ENCODE assay signal across 10 cellular contexts in the genomic region with DNA sequence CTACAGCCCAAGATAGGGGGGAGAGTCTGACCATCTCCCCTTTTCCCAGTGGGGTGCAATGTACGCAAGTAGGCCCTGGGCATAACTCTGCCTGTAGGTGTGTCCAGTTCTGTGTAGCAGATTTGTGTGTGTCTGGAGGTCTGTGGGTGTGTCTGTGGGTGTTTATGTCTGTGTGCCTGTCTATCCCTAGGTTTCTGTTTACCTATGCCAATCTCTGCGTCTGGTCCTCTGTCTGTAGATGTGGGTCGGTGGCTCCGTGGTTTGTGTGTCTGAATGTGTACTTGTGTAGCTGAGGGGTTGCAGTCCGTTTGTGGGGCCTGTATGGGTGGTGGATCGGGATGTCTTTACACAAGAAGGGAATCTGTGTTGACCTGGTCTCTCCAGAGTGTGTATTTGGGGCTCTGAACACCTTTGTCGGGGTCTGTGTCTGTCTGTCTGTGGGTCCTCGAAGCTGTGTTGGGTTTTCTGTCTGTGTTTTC. TPM values are rescaled to one million over a fixed set of nuclear protein-coding genes. Genes with fewer than 3 reads are reported as not detected.
DNase-seq lines count a peak whose midpoint lies in the region; ATAC-seq, FAIRE-seq and TF ChIP-seq lines count a peak whose summit lies in the region.
"Had no signal": no experiment of that assay in that cellular context is flagged by ENCODE, and none has a peak within 500 bp of the region (broad histone marks: within the 10 kb centered on the region; RNA-seq: fewer than 3 reads in every experiment).

No MANE protein-coding gene starts in this region.

- intact Hi-C loops in posterior vena cava (cut with DNase I) = loop anchor here (5.0 kb wide), 3 partner anchors 73 to 208 kb away; a partner anchor contains a TSS

- CTCF ChIA-PET in A549 (lab: Yijun Ruan, JAX) = interaction anchor here (3.1 to 3.5 kb wide), 2 partner anchors 15 to 75 kb away, joined by 9 to 24 read pairs; no protein-coding TSS in a partner anchor

- no peaks in the 10 kb centered on the region for H3K27me3 Mint-ChIP-seq in astrocyte (ENCODE audit: low read depth, unreplicated experiment)

- no peak overlapping the region for H4K5ac ChIP-seq in mesendoderm (ENCODE audit: low read length)

- H3K4me3 ChIP-seq in A549 (no peak overlapping the region), astrocyte (ENCODE audit: insufficient read depth, low read depth, low read length) (no peak overlapping the region), mesendoderm (ENCODE audit: low read length) (no peak overlapping the region)

- peak overlapping the region; percentile 66 for H3K56ac ChIP-seq in mesendoderm (ENCODE audit: low read length)

- H3K4me2 ChIP-seq in A549 (peak overlapping the region; percentile 99), astrocyte (ENCODE audit: low read length) (peak overlapping the region; percentile 87), mesendoderm (ENCODE audit: low read length) (peak overlapping the region; percentile 4)

- H3K27me3 ChIP-seq in astrocyte (ENCODE audit: insufficient read depth, low read length) (no peaks in the 10 kb centered on the region), mesendoderm (ENCODE audit: insufficient read depth, low read length, poor library complexity) (no peaks in the 10 kb centered on the region)

- H3K4ac ChIP-seq in mesendoderm (ENCODE audit: low read depth, low read length) = no peak overlapping the region

- H3K36me3 Mint-ChIP-seq in astrocyte (ENCODE audit: low read depth, unreplicated experiment) = peaks cover 2% of the 10 kb centered on the region

- H3K4me1 Mint-ChIP-seq in astrocyte (ENCODE audit: low read depth, unreplicated experiment) = peaks cover 8% of the 10 kb centered on the region

- no peak overlapping the region for H2BK120ac ChIP-seq in mesendoderm (ENCODE audit: low read depth, low read length)

- H3K36me3 ChIP-seq in astrocyte (ENCODE audit: insufficient read depth, low read length) (no peaks in the 10 kb centered on the region), mesendoderm (ENCODE audit: control insufficient read depth, insufficient read depth, low read length) (no peaks in the 10 kb centered on the region)

- H3K27ac ChIP-seq in A549 (peak overlapping the region; percentile 88 to 94; a peak in 4 of 6 replicates), astrocyte (ENCODE audit: low read depth, low read length) (no peak overlapping the region), mesendoderm (ENCODE audit: low read depth, low read length) (no peak overlapping the region)

- WGBS in A549 (ENCODE audit: missing lambda C conversion rate) = 86% methylated on average over 8 of the region's 8 CpGs
- no CpG with 5 or more reads among the region's 8 CpGs for WGBS in mesendoderm (ENCODE audit: extremely low coverage, insufficient coverage, low lambda C conversion rate)

- H2BK15ac ChIP-seq in mesendoderm (replicated peaks; ENCODE audit: low read depth) = no peak overlapping the region

- no peaks in the 10 kb centered on the region for H3K9me3 ChIP-seq in A549
- H3K9me3 ChIP-seq in astrocyte (ENCODE audit: insufficient read depth, low read depth, low read length) = no peaks in the 10 kb centered on the region

- H4K8ac ChIP-seq in mesendoderm (ENCODE audit: low read depth, low read length) = no peak overlapping the region

- no peaks in the 10 kb centered on the region for H3K9me3 Mint-ChIP-seq in astrocyte (ENCODE audit: unreplicated experiment)

- TF ChIP-seq POLR2A in A549 (IDR thresholded peaks at IDR 0.05; ENCODE audit: low read length) = no peak

- peak overlapping the region; percentile 66 for H3K4me3 Mint-ChIP-seq in astrocyte (ENCODE audit: unreplicated experiment)

- H3K18ac ChIP-seq in mesendoderm (ENCODE audit: low read length) = no peak overlapping the region

- peak overlapping the region; percentile 14 for H3K27ac Mint-ChIP-seq in astrocyte (ENCODE audit: unreplicated experiment)

- no peak for DNase-seq in A549 (ENCODE audit: low read depth in 1 of 2, low spot score in 1 of 2)
- DNase-seq in GM10266 (ENCODE audit: extremely low spot score) = peak; percentile 30
- DNase-seq in astrocyte (ENCODE audit: low read depth) = no peak
- DNase-seq in mesendoderm = no peak
- DNase-seq in ecto neural progenitor cell (ENCODE audit: low spot score) = no peak
- DNase-seq in posterior vena cava (ENCODE audit: low spot score) = no peak
- DNase-seq in activated effector memory CD4-positive, alpha-beta T cell treated with Interleukin-2 at 50 U/mL for 16 hours = no peak
- no peak for DNase-seq in GOT3 (lab: John Stamatoyannopoulos, UW)
- DNase-seq: dermis blood vessel endothelial cell had no signal

- H3K79me1 ChIP-seq in mesendoderm (ENCODE audit: low read length) = no peaks in the 10 kb centered on the region

- no peak overlapping the region for H3K9ac ChIP-seq in astrocyte (ENCODE audit: low read length)
- peak overlapping the region; percentile 47 for H3K9ac ChIP-seq in mesendoderm (ENCODE audit: low read length)

- FAIRE-seq in A549 (lab: Jason Lieb, UNC) (no peak), astrocyte (lab: Jason Lieb, UNC) (no peak)

- no peak overlapping the region for H2AK5ac ChIP-seq in mesendoderm (ENCODE audit: low read length)

- no peak for TF ChIP-seq EP300 in A549 (IDR thresholded peaks at IDR 0.05)

- no peak for TF ChIP-seq RAD21 in A549 (conservative IDR thresholded peaks at IDR 0.05 in 1 of 2, IDR thresholded peaks at IDR 0.05 in 1 of 2)

- H3K23ac ChIP-seq in mesendoderm (ENCODE audit: low read length) = no peak overlapping the region

- H2AFZ ChIP-seq in astrocyte (ENCODE audit: low read depth, low read length) = no peak overlapping the region

- no peak overlapping the region for H2BK5ac ChIP-seq in mesendoderm (ENCODE audit: low read length)

- peak in 1 of 2 experiments; percentile 6; a peak in 2 of 6 replicates for ATAC-seq in A549
- ATAC-seq: Right ventricle myocardium inferior had no signal

- POLR2A ChIA-PET in A549 (lab: Yijun Ruan, JAX) = no interaction called here

- peaks cover 41% of the 10 kb centered on the region for H3K4me1 ChIP-seq in A549
- H3K4me1 ChIP-seq in astrocyte (ENCODE audit: insufficient read depth, low read length) = peaks cover 7% of the 10 kb centered on the region
- H3K4me1 ChIP-seq in mesendoderm (ENCODE audit: control insufficient read depth, low read depth, low read length) = peaks cover 2% of the 10 kb centered on the region

- H4K20me1 ChIP-seq in astrocyte (ENCODE audit: insufficient read depth, low read length) = no peaks in the 10 kb centered on the region

- H3K79me2 ChIP-seq in astrocyte (ENCODE audit: insufficient read depth, low read length) (no peaks in the 10 kb centered on the region), mesendoderm (ENCODE audit: control insufficient read depth, insufficient read depth, low read length) (no peaks in the 10 kb centered on the region)

- TF ChIP-seq CTCF in A549 (IDR thresholded peaks at IDR 0.05) (no peak), GM10266 (IDR thresholded peaks at IDR 0.05; ENCODE audit: control insufficient read depth, insufficient read depth, low read depth, missing control alignments) (no peak), astrocyte (IDR thresholded peaks at IDR 0.05; ENCODE audit: insufficient read depth, low read depth, low read length) (no peak)

RNA-seq across cellular contexts. Expression of a gene that starts 0.9 kb away (rescaled TPM):
- polyA plus RNA-seq in A549 (2011; rRNA removed) (0.32 and 0.47 TPM in 2 replicates), A549 (2017; fragmentation: RNase III; extraction: RNeasy Plus Mini Kit Qiagen cat#74134 plus additional on column Dnase treatment) (1.5 to 3.7 TPM (median 3.1 TPM) in 3 replicates)
- 0.70 and 0.96 TPM in 2 replicates for polyA plus RNA-seq in A549 (2012; cell fraction: cytosol; rRNA removed)
- polyA plus RNA-seq in A549 (2012; cell fraction: nucleus; rRNA removed) = 1.6 and 1.9 TPM in 2 replicates
- 0.12 and 0.24 TPM in 2 replicates for polyA minus RNA-seq in A549 (2011; rRNA and poly(A)+ RNA removed)
- total RNA-seq in astrocyte (2.5 and 2.6 TPM in 2 replicates), posterior vena cava (1 to 10 TPM in 1 of 2 donors, under 1 TPM in 1; 0.86 to 1.4 TPM)
- polyA plus RNA-seq in mesendoderm (2013, experiment 1 of 2) = 1.2 TPM
- 1.3 TPM for polyA plus RNA-seq in mesendoderm (2013, experiment 2 of 2)

RNA-seq across cellular contexts. Expression of a gene that starts 5.7 kb away (rescaled TPM):
- 6.2 and 7.9 TPM in 2 replicates for polyA plus RNA-seq in A549 (2011; rRNA removed)
- 15.5 and 22.6 TPM in 2 replicates for polyA plus RNA-seq in A549 (2012; cell fraction: cytosol; rRNA removed)
- 26.1 and 31.1 TPM in 2 replicates for polyA plus RNA-seq in A549 (2012; cell fraction: nucleus; rRNA removed)
- polyA plus RNA-seq in A549 (2017; fragmentation: RNase III; extraction: RNeasy Plus Mini Kit Qiagen cat#74134 plus additional on column Dnase treatment) = 20.7 to 28.9 TPM (median 28.3 TPM) in 3 replicates
- 6.5 and 8.2 TPM in 2 replicates for polyA minus RNA-seq in A549 (2011; rRNA and poly(A)+ RNA removed)
- total RNA-seq in astrocyte = 52.9 and 53.4 TPM in 2 replicates
- 15.8 TPM for polyA plus RNA-seq in mesendoderm (2013, experiment 1 of 2)
- 16.1 TPM for polyA plus RNA-seq in mesendoderm (2013, experiment 2 of 2)
- 10 to 100 TPM; 25.3 to 29.1 TPM for total RNA-seq in posterior vena cava

RNA-seq across cellular contexts. Expression of a gene that starts 20.6 kb away (rescaled TPM):
- polyA plus RNA-seq in A549 (2011; rRNA removed) = 0.17 and 0.40 TPM in 2 replicates
- 0.49 and 0.54 TPM in 2 replicates for polyA plus RNA-seq in A549 (2012; cell fraction: cytosol; rRNA removed)
- 0.62 and 0.92 TPM in 2 replicates for polyA plus RNA-seq in A549 (2012; cell fraction: nucleus; rRNA removed)
- 0.33 to 0.39 TPM (median 0.34 TPM) in 3 replicates for polyA plus RNA-seq in A549 (2017; fragmentation: RNase III; extraction: RNeasy Plus Mini Kit Qiagen cat#74134 plus additional on column Dnase treatment)
- not detected in 2 replicates for polyA minus RNA-seq in A549 (2011; rRNA and poly(A)+ RNA removed)
- 2.5 and 2.6 TPM in 2 replicates for total RNA-seq in astrocyte
- polyA plus RNA-seq in mesendoderm (2013, experiment 1 of 2) = 0.10 TPM
- polyA plus RNA-seq in mesendoderm (2013, experiment 2 of 2) = 0.08 TPM
- under 1 TPM in 1 of 2 donors, not detected in 1; 0.62 TPM for total RNA-seq in posterior vena cava

RNA-seq across cellular contexts. Expression of a gene that starts 48.4 kb away (rescaled TPM):
- polyA plus RNA-seq in A549 (2011; rRNA removed) (15.2 and 15.7 TPM in 2 replicates), A549 (2017; fragmentation: RNase III; extraction: RNeasy Plus Mini Kit Qiagen cat#74134 plus additional on column Dnase treatment) (29.9 to 33.0 TPM (median 31.6 TPM) in 3 replicates)
- 66.3 and 69.9 TPM in 2 replicates for polyA plus RNA-seq in A549 (2012; cell fraction: cytosol; rRNA removed)
- polyA plus RNA-seq in A549 (2012; cell fraction: nucleus; rRNA removed) = 103 and 122 TPM in 2 replicates
- 9.5 and 10.7 TPM in 2 replicates for polyA minus RNA-seq in A549 (2011; rRNA and poly(A)+ RNA removed)
- total RNA-seq in astrocyte (18.5 and 19.7 TPM in 2 replicates), posterior vena cava (10 to 100 TPM; 16.7 to 23.9 TPM)
- polyA plus RNA-seq in mesendoderm (2013, experiment 1 of 2) = 58.9 TPM
- 59.9 TPM for polyA plus RNA-seq in mesendoderm (2013, experiment 2 of 2)

RNA-seq across cellular contexts. Expression of a gene that starts 54.3 kb away (rescaled TPM):
- polyA plus RNA-seq in A549 (2011; rRNA removed) (13.5 and 16.0 TPM in 2 replicates), A549 (2017; fragmentation: RNase III; extraction: RNeasy Plus Mini Kit Qiagen cat#74134 plus additional on column Dnase treatment) (18.0 to 39.3 TPM (median 31.8 TPM) in 3 replicates)
- 14.0 and 21.0 TPM in 2 replicates for polyA plus RNA-seq in A549 (2012; cell fraction: cytosol; rRNA removed)
- 19.8 and 27.8 TPM in 2 replicates for polyA plus RNA-seq in A549 (2012; cell fraction: nucleus; rRNA removed)
- 12.3 and 20.3 TPM in 2 replicates for polyA minus RNA-seq in A549 (2011; rRNA and poly(A)+ RNA removed)
- total RNA-seq in astrocyte (6.2 and 7.1 TPM in 2 replicates), posterior vena cava (10 to 100 TPM; 18.8 to 20.4 TPM)
- polyA plus RNA-seq in mesendoderm (2013, experiment 1 of 2) = 5.6 TPM
- 5.4 TPM for polyA plus RNA-seq in mesendoderm (2013, experiment 2 of 2)

Comparison
In these comparisons a context has a peak if more than half of its experiments do, and no peak if none do; other contexts are left out.
1. H3K27ac ChIP-seq: peak in A549 (2 of 2); none in astrocyte (single experiment) and mesendoderm (single experiment).
2. H3K4me2 ChIP-seq: peak in every context shown above with its lines; median percentile 99 in A549; 87 in astrocyte; 4 in mesendoderm.